Comparison of ENCODE assay signal across 16 cellular contexts in the genomic region with DNA sequence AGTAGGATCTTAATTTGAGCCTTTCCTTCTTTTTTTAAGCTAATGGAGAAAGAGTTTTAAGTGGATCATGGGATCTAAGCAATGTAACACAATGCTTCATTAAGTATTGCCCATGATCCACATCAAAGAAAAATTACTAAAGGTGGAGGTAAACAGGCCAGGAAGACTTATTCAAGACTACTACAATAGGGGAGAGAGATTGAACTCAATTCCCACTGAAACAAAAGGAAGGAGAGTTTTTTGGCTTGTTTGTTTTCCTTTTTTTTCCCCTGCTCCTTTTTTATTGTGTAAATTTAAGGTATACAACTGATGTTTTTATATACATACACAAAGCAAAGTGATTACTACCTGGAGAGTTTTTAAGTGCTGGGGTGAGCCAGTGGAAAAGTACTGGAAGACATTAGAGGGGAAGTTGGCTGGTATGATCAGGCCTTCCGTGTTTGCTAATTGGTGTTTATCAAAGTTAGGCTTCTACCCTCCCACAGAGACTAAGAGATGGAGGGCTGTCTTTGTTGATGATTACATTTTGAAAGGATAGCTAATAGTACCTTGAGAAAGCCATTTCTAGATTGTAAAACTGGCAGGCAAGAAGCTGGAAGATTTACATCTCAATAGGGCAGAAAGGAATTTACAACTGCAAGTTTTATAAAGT.
"Had no signal": no experiment of that assay in that cellular context is flagged by ENCODE, and none has a peak within 500 bp of the region (broad histone marks: within the 10 kb centered on the region; RNA-seq: fewer than 3 reads in every experiment).

No MANE protein-coding gene starts in this region.

- H3K4me3 Mint-ChIP-seq: activated naive CD8-positive, alpha-beta T cell treated with anti-CD3 and anti-CD28 coated beads, Interleukin-2, amount 10 ng/mL, durations not matched to agents 7 days and 5 days; activated T-cell treated with anti-CD3 and anti-CD28 coated beads, Interleukin-2, amount 50 U/mL, for 4 hours; naive thymus-derived CD4-positive, alpha-beta T cell had no signal

- H3K9me3 ChIP-seq: right atrium auricular region, tibial artery had no signal

- H3K27ac ChIP-seq: heart left ventricle, right atrium auricular region, skin epidermis, uterus had no signal

- H3K4me1 Mint-ChIP-seq: activated naive CD8-positive, alpha-beta T cell treated with anti-CD3 and anti-CD28 coated beads, Interleukin-2, amount 10 ng/mL, durations not matched to agents 7 days and 5 days; naive thymus-derived CD4-positive, alpha-beta T cell had no signal

- H3K27me3 Mint-ChIP-seq: activated naive CD8-positive, alpha-beta T cell treated with anti-CD3 and anti-CD28 coated beads, Interleukin-2, amount 10 ng/mL, durations not matched to agents 7 days and 5 days had no signal

- H3K36me3 ChIP-seq: heart left ventricle, right atrium auricular region, tibial artery, uterus had no signal

- DNase-seq: activated CD4-positive, alpha-beta T cell treated with anti-CD3 and anti-CD28 coated beads, Interleukin-2, amount 50 U/mL, for 4 hours; activated CD4-positive, CD25-positive, alpha-beta regulatory T cell treated with anti-CD3 and anti-CD28 coated beads, Interleukin-2, amount 50 U/mL, for 72 hours; activated gamma-delta T cell; activated naive CD8-positive, alpha-beta T cell treated with anti-CD3 and anti-CD28 coated beads, Interleukin-2, amount 10 ng/mL, durations not matched to agents 7 days and 5 days; activated T-cell treated with anti-CD3 and anti-CD28 coated beads, Interleukin-2, amount 50 U/mL, for 4 hours; anterior cingulate cortex; heart left ventricle; left cardiac atrium; naive thymus-derived CD4-positive, alpha-beta T cell; nucleus accumbens; T-helper 2 cell; tibial artery; uterus had no signal

- H3K27me3 ChIP-seq: heart left ventricle, right atrium auricular region, tibial artery, uterus had no signal

- H3K4me1 ChIP-seq: heart left ventricle, right atrium auricular region, uterus had no signal

- H3K4me3 ChIP-seq: heart left ventricle, lung, right atrium auricular region, skin epidermis, tibial artery, uterus had no signal

- H3K9me3 Mint-ChIP-seq: activated naive CD8-positive, alpha-beta T cell treated with anti-CD3 and anti-CD28 coated beads, Interleukin-2, amount 10 ng/mL, durations not matched to agents 7 days and 5 days; activated T-cell treated with anti-CD3 and anti-CD28 coated beads, Interleukin-2, amount 50 U/mL, for 4 hours had no signal

- H3K27ac Mint-ChIP-seq: activated naive CD8-positive, alpha-beta T cell treated with anti-CD3 and anti-CD28 coated beads, Interleukin-2, amount 10 ng/mL, durations not matched to agents 7 days and 5 days; naive thymus-derived CD4-positive, alpha-beta T cell had no signal

- H3K36me3 Mint-ChIP-seq: activated naive CD8-positive, alpha-beta T cell treated with anti-CD3 and anti-CD28 coated beads, Interleukin-2, amount 10 ng/mL, durations not matched to agents 7 days and 5 days; naive thymus-derived CD4-positive, alpha-beta T cell had no signal
